In the genomic region with DNA sequence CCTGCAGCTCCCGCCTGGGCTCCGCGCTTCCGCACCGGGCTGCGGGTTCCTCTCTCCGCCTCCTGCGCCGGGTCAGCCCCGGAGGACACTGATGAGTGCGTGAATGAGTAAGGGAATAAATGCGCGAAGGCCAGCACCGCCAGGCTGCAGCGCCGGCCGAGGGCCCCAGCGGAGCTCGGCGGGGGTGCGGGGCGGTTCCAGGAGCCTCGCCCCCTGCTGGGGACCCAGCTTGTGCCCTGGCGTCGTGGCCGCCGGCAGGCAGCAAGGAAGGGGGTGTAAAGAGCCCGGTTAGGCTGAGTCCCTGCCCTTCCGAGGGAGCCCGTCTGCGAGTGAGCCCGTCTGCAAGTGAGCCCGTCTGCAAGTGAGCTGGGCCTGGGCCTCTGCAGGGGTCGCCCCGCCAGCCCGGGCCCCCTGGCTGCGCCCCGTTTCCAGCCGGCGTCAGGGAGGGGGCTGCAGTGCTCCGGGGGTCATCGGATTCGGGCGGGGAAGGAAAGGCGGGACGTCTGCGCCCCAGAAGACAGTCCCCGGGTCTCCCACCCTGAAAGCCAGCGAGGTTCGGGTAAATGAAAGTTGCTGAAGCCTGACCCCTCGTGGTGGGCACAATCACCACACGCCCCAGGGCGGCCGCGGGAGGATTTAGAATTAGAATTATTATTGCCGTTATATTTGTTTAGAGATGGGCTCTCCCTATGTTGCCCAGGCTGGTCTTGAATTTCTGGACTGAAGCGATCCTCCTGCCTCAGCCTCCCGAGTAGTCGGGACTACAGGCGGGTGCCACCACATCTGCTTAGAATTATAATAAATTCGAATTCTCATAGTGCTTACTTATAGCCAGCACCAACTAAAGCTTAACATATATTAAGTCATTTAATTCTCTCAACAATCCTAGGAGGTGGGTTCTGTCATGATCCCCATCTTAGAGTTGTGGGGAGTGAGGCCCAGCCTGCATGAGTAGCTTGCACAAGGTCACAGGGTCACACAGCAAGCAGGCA, we compare ENCODE assay signal across 8 cellular contexts. TPM values are rescaled to one million over a fixed set of nuclear protein-coding genes. Genes with fewer than 3 reads are reported as not detected.
DNase-seq lines count a peak whose midpoint lies in the region; ATAC-seq, FAIRE-seq and TF ChIP-seq lines count a peak whose summit lies in the region.

No MANE protein-coding gene starts in this region.

- no peaks in the 10 kb centered on the region for H4K20me1 ChIP-seq in PC-9 (ENCODE audit: insufficient read depth)

- H3K4me3 ChIP-seq in PC-9 = peak overlapping the region; percentile 53
- H3K4me3 ChIP-seq in fibroblast of pulmonary artery (replicated peaks; ENCODE audit: low read depth, low read length) = peak overlapping the region; percentile 48

- peak overlapping the region; percentile 79 for H3K4me2 ChIP-seq in PC-9

- H3K36me3 Mint-ChIP-seq in natural killer cell treated with Interleukin-12 subunit alpha and Interleukin-12 subunit beta and Interleukin-15 and Interleukin-18, amount 100 ng/mL, for 72 hours = no peaks in the 10 kb centered on the region
- no peaks in the 10 kb centered on the region for H3K36me3 Mint-ChIP-seq in stimulated activated naive CD8-positive, alpha-beta T cell treated with anti-CD3 and anti-CD28 coated beads, Interleukin-15, Interleukin-2, amounts not matched to agents 100 ng/mL and 50 ng/mL, for 24 hours (ENCODE audit: low read depth)

- H2AFZ ChIP-seq in PC-9 = peak overlapping the region; percentile 86; the same call in 1 of the 2 replicates

- no peaks in the 10 kb centered on the region for H3K27me3 ChIP-seq in PC-9 (ENCODE audit: insufficient read depth, low read depth)

- H3K79me2 ChIP-seq in PC-9 (ENCODE audit: low read depth) = no peaks in the 10 kb centered on the region

- H3F3A ChIP-seq in PC-9 (ENCODE audit: insufficient read depth, low read depth) = no peaks in the 10 kb centered on the region

- ATAC-seq in HG03135 (IDR thresholded peaks at IDR 0.05; ENCODE audit: unreplicated experiment) = peak; percentile 69
- peak; percentile 81 to 87 for ATAC-seq in natural killer cell treated with Interleukin-12 subunit alpha and Interleukin-12 subunit beta and Interleukin-15 and Interleukin-18, amount 100 ng/mL, for 72 hours

- intact Hi-C loops in PC-9 (cut with micrococcal nuclease; ENCODE audit: unreplicated experiment) = loop anchor here (1.0 to 5.0 kb wide), 4 partner anchors 20 to 309 kb away; no protein-coding TSS in a partner anchor

- no peak for TF ChIP-seq POLR2A in GM12892 (IDR thresholded peaks at IDR 0.05; ENCODE audit: low read depth, low read length)

- CTCF ChIA-PET in PC-9 (lab: Charles Lee) = interaction anchor here (0.6 to 2.6 kb wide), 7 partner anchors 12 to 378 kb away, joined by 3 to 16 read pairs (median 3); no protein-coding TSS in a partner anchor

- no peak overlapping the region for H3K27ac ChIP-seq in PC-9

- peaks cover 0 to 3% of the 10 kb centered on the region in 2 donors for H3K4me1 Mint-ChIP-seq in natural killer cell treated with Interleukin-12 subunit alpha and Interleukin-12 subunit beta and Interleukin-15 and Interleukin-18, amount 100 ng/mL, for 72 hours (ENCODE audit: low read depth in 2 of 2)
- peaks cover 4% of the 10 kb centered on the region for H3K4me1 Mint-ChIP-seq in stimulated activated naive CD8-positive, alpha-beta T cell treated with anti-CD3 and anti-CD28 coated beads, Interleukin-15, Interleukin-2, amounts not matched to agents 100 ng/mL and 50 ng/mL, for 24 hours (ENCODE audit: low read depth)

- no peaks in the 10 kb centered on the region for H3K36me3 ChIP-seq in PC-9 (ENCODE audit: low read depth)

- peaks cover 9 to 33% of the 10 kb centered on the region in 2 donors for H3K27me3 Mint-ChIP-seq in natural killer cell treated with Interleukin-12 subunit alpha and Interleukin-12 subunit beta and Interleukin-15 and Interleukin-18, amount 100 ng/mL, for 72 hours
- H3K27me3 Mint-ChIP-seq in stimulated activated naive CD8-positive, alpha-beta T cell treated with anti-CD3 and anti-CD28 coated beads, Interleukin-15, Interleukin-2, amounts not matched to agents 100 ng/mL and 50 ng/mL, for 24 hours = peaks cover 5% of the 10 kb centered on the region

- peak; percentile 54 for FAIRE-seq in GM12892 (lab: Jason Lieb, UNC)

- H3K9me3 ChIP-seq in PC-9 (ENCODE audit: insufficient read depth, low read depth) = no peaks in the 10 kb centered on the region

- peak overlapping the region; percentile 48 for H3K4me3 Mint-ChIP-seq in natural killer cell treated with Interleukin-12 subunit alpha and Interleukin-12 subunit beta and Interleukin-15 and Interleukin-18, amount 100 ng/mL, for 72 hours
- peak overlapping the region; percentile 46 for H3K4me3 Mint-ChIP-seq in stimulated activated naive CD8-positive, alpha-beta T cell treated with anti-CD3 and anti-CD28 coated beads, Interleukin-15, Interleukin-2, amounts not matched to agents 100 ng/mL and 50 ng/mL, for 24 hours

- H3K9me3 Mint-ChIP-seq in natural killer cell treated with Interleukin-12 subunit alpha and Interleukin-12 subunit beta and Interleukin-15 and Interleukin-18, amount 100 ng/mL, for 72 hours = no peaks in the 10 kb centered on the region
- no peaks in the 10 kb centered on the region for H3K9me3 Mint-ChIP-seq in stimulated activated naive CD8-positive, alpha-beta T cell treated with anti-CD3 and anti-CD28 coated beads, Interleukin-15, Interleukin-2, amounts not matched to agents 100 ng/mL and 50 ng/mL, for 24 hours

- H3K27ac Mint-ChIP-seq in natural killer cell treated with Interleukin-12 subunit alpha and Interleukin-12 subunit beta and Interleukin-15 and Interleukin-18, amount 100 ng/mL, for 72 hours = no peak overlapping the region
- H3K27ac Mint-ChIP-seq in stimulated activated naive CD8-positive, alpha-beta T cell treated with anti-CD3 and anti-CD28 coated beads, Interleukin-15, Interleukin-2, amounts not matched to agents 100 ng/mL and 50 ng/mL, for 24 hours = no peak overlapping the region

- no peaks in the 10 kb centered on the region for H3K4me1 ChIP-seq in PC-9 (replicated peaks; ENCODE audit: insufficient read depth)

- DNase-seq in GM12892 (ENCODE audit: insufficient read length) (peak; percentile 78), PC-9 (peak; percentile 43 to 77), fibroblast of pulmonary artery (ENCODE audit: low read depth) (peak; percentile 62), cerebellar nuclear complex (lab: John Stamatoyannopoulos, UW) (no peak)
- DNase-seq in activated T-helper 1 cell treated with anti-CD3 and anti-CD28 coated beads, Interleukin-2, amount 50 U/mL, for 16 hours (ENCODE audit: low read depth in 1 of 2, low spot score in 1 of 2) = peak; percentile 55 to 65
- peak; percentile 78 for DNase-seq in natural killer cell treated with Interleukin-12 subunit alpha and Interleukin-12 subunit beta and Interleukin-15 and Interleukin-18, amount 100 ng/mL, for 72 hours (ENCODE audit: low spot score)

- POLR2A ChIA-PET in PC-9 (lab: Charles Lee; ENCODE audit: unreplicated experiment) = no interaction called here

- TF ChIP-seq CTCF in PC-9 (conservative IDR thresholded peaks at IDR 0.05) (peak; percentile 83), fibroblast of pulmonary artery (IDR thresholded peaks at IDR 0.05; ENCODE audit: low read length, missing control alignments) (peak; percentile 74)

- no peaks in the 10 kb centered on the region for H3K9me2 ChIP-seq in PC-9 (ENCODE audit: insufficient read depth)

- no TSS peak for BruUV-seq in PC-9 (replicated peaks; lab: Mats Ljungman, UMichigan)

RNA-seq across cellular contexts. Expression of gene CRYGN, which starts 8.6 kb away (rescaled TPM):
- not detected for polyA plus RNA-seq in GM12892 (2012; ENCODE audit: missing spikeins)
- total RNA-seq in PC-9 (2021) = 1.0 and 1.2 TPM in 2 replicates
- not detected for total RNA-seq in natural killer cell treated with Interleukin-12 subunit alpha and Interleukin-12 subunit beta and Interleukin-15 and Interleukin-18, amount 100 ng/mL, for 72 hours

RNA-seq across cellular contexts. Expression of gene WDR86, which starts 38.7 kb away (rescaled TPM):
- 0.19 TPM for polyA plus RNA-seq in GM12892 (2012; ENCODE audit: missing spikeins)
- total RNA-seq in PC-9 (2021) = 7.7 and 12.4 TPM in 2 replicates
- total RNA-seq in natural killer cell treated with Interleukin-12 subunit alpha and Interleukin-12 subunit beta and Interleukin-15 and Interleukin-18, amount 100 ng/mL, for 72 hours = not detected

Comparison
In these comparisons a context has a peak if more than half of its experiments do, and no peak if none do; other contexts are left out.
1. DNase-seq: peak in GM12892 (single experiment), PC-9 (2 of 2), activated T-helper 1 cell treated with anti-CD3 and anti-CD28 coated beads, Interleukin-2, amount 50 U/mL, for 16 hours (2 of 2), fibroblast of pulmonary artery (single experiment) and natural killer cell treated with Interleukin-12 subunit alpha and Interleukin-12 subunit beta and Interleukin-15 and Interleukin-18, amount 100 ng/mL, for 72 hours (single experiment); none in cerebellar nuclear complex (0 of 2).